8 cellular contexts compared by ENCODE assay signal in genomic region chr9:9942764-9943424, GRCh38.
A peak's percentile ranks its signal among the peaks of the same experiment; 100 is the strongest.
DNase-seq lines count a peak whose midpoint lies in the region; ATAC-seq, FAIRE-seq and TF ChIP-seq lines count a peak whose summit lies in the region.

No MANE protein-coding gene starts in this region.

- RAD21 ChIA-PET in HCT116 (lab: Charles Lee; ENCODE audit: low non-redundant PET in 1 of 2, low total read pairs in 2 of 2, uncharacterized antibody in 2 of 2, unreplicated experiment in 2 of 2): no interaction called here

- H3K9me2 ChIP-seq in HCT116 (ENCODE audit: insufficient read depth): no peaks in the 10 kb centered on the region
- no peaks in the 10 kb centered on the region for H3K9me2 ChIP-seq in MM.1S (replicated peaks; ENCODE audit: insufficient read depth, low read length)

- H2AFZ ChIP-seq in HCT116 (ENCODE audit: low read depth, low read length, poor library complexity, severe bottlenecking): no peak overlapping the region
- no peak overlapping the region for H2AFZ ChIP-seq in MM.1S (ENCODE audit: low read length)

- BruUV-seq in HCT116 (replicated peaks; lab: Mats Ljungman, UMichigan): no TSS peak

- intact Hi-C loops in HCT116 (cut with micrococcal nuclease): no loop called here

- POLR2A ChIA-PET in HCT116 (lab: Charles Lee): no interaction called here

- ATAC-seq in HCT116: no peak

- H4K20me1 ChIP-seq in HCT116 (ENCODE audit: insufficient read depth): no peaks in the 10 kb centered on the region
- H4K20me1 ChIP-seq in MM.1S (ENCODE audit: insufficient read depth, low read length): no peaks in the 10 kb centered on the region

- peak; percentile 85 for TF ChIP-seq CTCF in GM12874 (IDR thresholded peaks at IDR 0.05; ENCODE audit: insufficient read depth, low read depth, low read length)
- TF ChIP-seq CTCF in HCT116 (IDR thresholded peaks at IDR 0.05 in 2 of 3, conservative IDR thresholded peaks at IDR 0.05 in 1 of 3; ENCODE audit: borderline replicate concordance in 1 of 3, insufficient read depth in 1 of 3, low read depth in 2 of 3, low read length in 2 of 3): peak in 2 of 3 experiments; percentile 77 to 79; a peak in 4 of 6 replicates
- TF ChIP-seq CTCF in MM.1S (IDR thresholded peaks at IDR 0.05; ENCODE audit: low read length): peak; percentile 94

- H3K9me3 ChIP-seq in HCT116 (ENCODE audit: control insufficient read depth in 1 of 2, insufficient read depth in 1 of 2, low read depth in 1 of 2, low read length in 2 of 2) (peaks cover 11 to 16% of the 10 kb centered on the region in 2 experiments; a peak in 2 of 4 replicates), MM.1S (replicated peaks; ENCODE audit: insufficient read depth, low read length) (no peaks in the 10 kb centered on the region)

- DNase-seq in HCT116 (ENCODE audit: low read depth, low spot score): no peak
- peak; percentile 74 for DNase-seq in MM.1S
- peak; percentile 44 for DNase-seq in SW480 (ENCODE audit: low spot score)
- peak; percentile 86 for DNase-seq in astrocyte of the hippocampus (ENCODE audit: low read depth, low spot score)
- peak; percentile 23 for DNase-seq in iPS DF 19.7 (ENCODE audit: low read depth, low spot score)
- DNase-seq in smooth muscle cell of the brain vasculature (ENCODE audit: low read depth, low spot score): peak; percentile 32
- no peak for DNase-seq in GM12892 (ENCODE audit: insufficient read length)

- no peaks in the 10 kb centered on the region for H3F3A ChIP-seq in MM.1S (ENCODE audit: insufficient read depth, low read length)

- FAIRE-seq in GM12892 (lab: Jason Lieb, UNC): no peak

- TF ChIP-seq RAD21 in HCT116 (IDR thresholded peaks at IDR 0.05; ENCODE audit: low read depth): peak; percentile 44

- TF ChIP-seq POLR2A in HCT116 (IDR thresholded peaks at IDR 0.05; ENCODE audit: borderline replicate concordance, extremely low read depth, insufficient read depth, insufficient read length) (no peak), GM12892 (IDR thresholded peaks at IDR 0.05; ENCODE audit: low read depth, low read length) (no peak)

- H3K4me2 ChIP-seq in HCT116 (ENCODE audit: low read length): no peak overlapping the region
- no peak overlapping the region for H3K4me2 ChIP-seq in MM.1S (ENCODE audit: low read depth, low read length)

- H3K27ac ChIP-seq in HCT116 (ENCODE audit: low read depth, low read length): no peak overlapping the region
- H3K27ac ChIP-seq in MM.1S (ENCODE audit: low read length): no peak overlapping the region

- no peaks in the 10 kb centered on the region for H3K27me3 ChIP-seq in HCT116 (ENCODE audit: insufficient read depth, low read length)
- H3K27me3 ChIP-seq in MM.1S (replicated peaks; ENCODE audit: insufficient read depth, low read length): no peaks in the 10 kb centered on the region

- H3K79me2 ChIP-seq in HCT116 (ENCODE audit: insufficient read depth, low read length): no peaks in the 10 kb centered on the region
- H3K79me2 ChIP-seq in MM.1S (ENCODE audit: low read length): no peaks in the 10 kb centered on the region

- H3K4me1 ChIP-seq in HCT116 (ENCODE audit: control insufficient read depth in 1 of 2, insufficient read depth in 2 of 2, low read length in 2 of 2) (no peaks in the 10 kb centered on the region), MM.1S (ENCODE audit: low read length) (no peaks in the 10 kb centered on the region)

- H3K9ac ChIP-seq in HCT116 (ENCODE audit: low read length): no peak overlapping the region
- H3K9ac ChIP-seq in MM.1S (ENCODE audit: low read length): no peak overlapping the region

- no peak overlapping the region for H3K4me3 ChIP-seq in HCT116 (replicated peaks in 1 of 2; ENCODE audit: low read depth in 1 of 2, low read length in 2 of 2)
- H3K4me3 ChIP-seq in MM.1S (ENCODE audit: low read length): no peak overlapping the region

- CTCF ChIA-PET in HCT116 (lab: Charles Lee): no interaction called here

- H3K36me3 ChIP-seq in HCT116 (ENCODE audit: control insufficient read depth in 1 of 2, insufficient read depth in 2 of 2, low read length in 2 of 2) (no peaks in the 10 kb centered on the region), MM.1S (replicated peaks; ENCODE audit: insufficient read depth, low read length) (no peaks in the 10 kb centered on the region)

TF ChIP-seq in HCT116, 20 proteins besides CTCF, POLR2A, EP300 and RAD21:
- no peak for TF ChIP-seq EZH2phosphoT487 (IDR thresholded peaks at IDR 0.05; ENCODE audit: borderline replicate concordance)
- TF ChIP-seq POLR2AphosphoS5 (IDR thresholded peaks at IDR 0.05; ENCODE audit: low read depth, low read length): no peak
- no peak for TF ChIP-seq SP1 (IDR thresholded peaks at IDR 0.05; ENCODE audit: low read depth)
- no peak for TF ChIP-seq ZNF274 (IDR thresholded peaks at IDR 0.05; ENCODE audit: low read depth, low read length)
- TF ChIP-seq EZH2 (IDR thresholded peaks at IDR 0.05): no peak
- no peak for TF ChIP-seq REST (IDR thresholded peaks at IDR 0.05; ENCODE audit: low read depth)
- TF ChIP-seq SIN3A (IDR thresholded peaks at IDR 0.05; ENCODE audit: low read depth): no peak
- TF ChIP-seq ELF1 (IDR thresholded peaks at IDR 0.05; ENCODE audit: borderline replicate concordance, low read depth): no peak
- no peak for TF ChIP-seq ZBTB33 (IDR thresholded peaks at IDR 0.05; ENCODE audit: extremely low read depth, insufficient replicate concordance, low read length)
- no peak for TF ChIP-seq JUND (IDR thresholded peaks at IDR 0.05)
- TF ChIP-seq EGR1 (IDR thresholded peaks at IDR 0.05; ENCODE audit: low read depth): no peak

Comparison
In these comparisons a context has a peak if more than half of its experiments do, and no peak if none do; other contexts are left out.
1. DNase-seq: peak in MM.1S (single experiment), SW480 (single experiment), astrocyte of the hippocampus (single experiment), iPS DF 19.7 (single experiment) and smooth muscle cell of the brain vasculature (single experiment); none in HCT116 (single experiment) and GM12892 (single experiment).
2. Peak in every context shown above with its lines, with median percentiles within 50 percentile points of each other: CTCF ChIP-seq.